In genomic region chr16:14357328-14357727, GRCh38 we compare ENCODE assay signal across 21 cellular contexts.
"Had no signal": no experiment of that assay in that cellular context is flagged by ENCODE, and none has a peak within 500 bp of the region (broad histone marks: within the 10 kb centered on the region; RNA-seq: fewer than 3 reads in every experiment).

No MANE protein-coding gene starts in this region.

- H3K9me3 ChIP-seq: breast epithelium, heart right ventricle, lower lobe of right lung, mucosa of descending colon, transverse colon had no signal

- H3K4me3 Mint-ChIP-seq: activated CD4-positive, alpha-beta memory T cell treated with anti-CD3 and anti-CD28 coated beads for 36 hours; activated naive CD8-positive, alpha-beta T cell treated with anti-CD3 and anti-CD28 coated beads, Interleukin-2, amount 10 ng/mL, durations not matched to agents 7 days and 5 days; endodermal cell; nephron progenitor cell; stimulated activated naive B cell treated with anti-CD40 and anti-IgM and Interleukin-4, amounts not matched to agents 10 μg/mL and 1 μg/mL and 100 μg/mL, for 72 hours had no signal

- H3K27ac ChIP-seq: breast epithelium, coronary artery, heart right ventricle, lower lobe of right lung, transverse colon had no signal

- H3K4me2 ChIP-seq: smooth muscle cell had no signal

- H3K36me3 Mint-ChIP-seq: activated CD4-positive, alpha-beta memory T cell treated with anti-CD3 and anti-CD28 coated beads for 36 hours; activated naive CD8-positive, alpha-beta T cell treated with anti-CD3 and anti-CD28 coated beads, Interleukin-2, amount 10 ng/mL, durations not matched to agents 7 days and 5 days; stimulated activated naive B cell treated with anti-CD40 and anti-IgM and Interleukin-4, amounts not matched to agents 10 μg/mL and 1 μg/mL and 100 μg/mL, for 72 hours had no signal

- H3K27me3 ChIP-seq: breast epithelium, transverse colon had no signal

- H3K27me3 Mint-ChIP-seq: activated naive CD8-positive, alpha-beta T cell treated with anti-CD3 and anti-CD28 coated beads, Interleukin-2, amount 10 ng/mL, durations not matched to agents 7 days and 5 days had no signal

- H3K4me1 ChIP-seq: breast epithelium, lower lobe of right lung, transverse colon had no signal

- H3K36me3 ChIP-seq: breast epithelium, heart right ventricle, lower lobe of right lung, transverse colon had no signal

- H3K9me3 Mint-ChIP-seq: activated CD4-positive, alpha-beta memory T cell treated with anti-CD3 and anti-CD28 coated beads for 36 hours; activated naive CD8-positive, alpha-beta T cell treated with anti-CD3 and anti-CD28 coated beads, Interleukin-2, amount 10 ng/mL, durations not matched to agents 7 days and 5 days; endodermal cell; nephron progenitor cell; stimulated activated naive B cell treated with anti-CD40 and anti-IgM and Interleukin-4, amounts not matched to agents 10 μg/mL and 1 μg/mL and 100 μg/mL, for 72 hours had no signal

- ATAC-seq: heart right ventricle; lower lobe of right lung; mucosa of descending colon; sciatic nerve; stimulated activated naive B cell treated with anti-CD40 and anti-IgM and Interleukin-4, amounts not matched to agents 10 μg/mL and 1 μg/mL and 100 μg/mL, for 72 hours had no signal

- H3K27ac Mint-ChIP-seq: activated CD4-positive, alpha-beta memory T cell treated with anti-CD3 and anti-CD28 coated beads for 36 hours; activated naive CD8-positive, alpha-beta T cell treated with anti-CD3 and anti-CD28 coated beads, Interleukin-2, amount 10 ng/mL, durations not matched to agents 7 days and 5 days; endodermal cell; nephron progenitor cell; stimulated activated naive B cell treated with anti-CD40 and anti-IgM and Interleukin-4, amounts not matched to agents 10 μg/mL and 1 μg/mL and 100 μg/mL, for 72 hours had no signal

- H3K4me3 ChIP-seq: breast epithelium, coronary artery, heart right ventricle, lower lobe of right lung, mucosa of descending colon, smooth muscle cell, transverse colon had no signal

- DNase-seq: activated CD4-positive, alpha-beta memory T cell treated with anti-CD3 and anti-CD28 coated beads for 36 hours; activated CD4-positive, alpha-beta T cell treated with anti-CD3 and anti-CD28 coated beads for 48 hours; activated naive CD4-positive, alpha-beta T cell treated with Interleukin-2 at 50 U/mL for 16 hours; activated naive CD8-positive, alpha-beta T cell treated with anti-CD3 and anti-CD28 coated beads, Interleukin-2, amount 10 ng/mL, durations not matched to agents 7 days and 5 days; activated T-cell treated with anti-CD3 and anti-CD28 coated beads, Interleukin-2, amount 50 U/mL, for 48 hours; amniotic stem cell; endodermal cell; heart right ventricle; islet precursor cell; lower lobe of right lung; mesendoderm; mucosa of descending colon; nephron progenitor cell; occipital lobe; stimulated activated CD4-positive, alpha-beta T cell treated with anti-CD3 and anti-CD28 coated beads, Interleukin-15, amount 100 ng/mL, for 24 hours; stimulated activated naive B cell treated with anti-CD40 and anti-IgM and Interleukin-4, amounts not matched to agents 10 μg/mL and 1 μg/mL and 100 μg/mL, for 72 hours; transverse colon had no signal
